In the genomic region with DNA sequence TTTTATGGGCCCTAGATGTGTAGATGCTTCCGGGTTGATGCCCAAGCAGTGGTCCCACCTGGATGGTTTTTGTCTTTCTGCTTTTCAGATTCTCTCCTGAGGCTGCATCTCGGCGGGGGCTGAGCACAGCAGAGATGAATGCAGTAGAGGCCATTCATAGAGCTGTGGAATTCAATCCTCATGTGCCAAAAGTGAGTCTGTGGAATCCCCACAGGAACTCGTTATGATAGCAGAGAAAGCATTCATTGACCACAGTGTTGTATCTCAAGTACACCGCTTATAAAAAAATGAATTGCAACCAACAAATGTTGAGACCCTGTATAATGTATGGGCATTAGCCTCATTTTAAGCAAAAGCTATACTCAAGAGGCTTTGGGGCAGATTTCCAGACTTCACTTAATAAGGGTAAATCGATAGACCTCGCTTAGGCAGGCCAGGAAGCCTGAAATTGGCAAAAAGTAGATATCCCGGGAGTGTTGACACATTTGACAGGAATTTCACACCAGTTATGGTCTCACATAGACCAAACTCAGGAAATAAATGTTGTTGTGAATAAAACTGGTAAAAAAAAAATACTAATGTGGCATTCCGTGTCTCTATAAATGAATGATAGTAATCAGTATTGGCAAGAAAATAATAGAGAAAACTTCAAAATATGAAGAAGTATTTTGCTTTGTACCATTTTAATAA, we compare ENCODE assay signal across 20 cellular contexts.
"Had no signal": no experiment of that assay in that cellular context is flagged by ENCODE, and none has a peak within 500 bp of the region (broad histone marks: within the 10 kb centered on the region; RNA-seq: fewer than 3 reads in every experiment).

No MANE protein-coding gene starts in this region.

- ATAC-seq: foreskin keratinocyte; lower lobe of right lung; naive thymus-derived CD4-positive, alpha-beta T cell had no signal

- H3K4me1 ChIP-seq: foreskin keratinocyte, lower lobe of right lung, upper lobe of right lung, vagina had no signal

- H3K9me3 Mint-ChIP-seq: endodermal cell; naive thymus-derived CD4-positive, alpha-beta T cell; nephron progenitor cell had no signal

- H3K27me3 ChIP-seq: foreskin keratinocyte, hepatocyte, ovary, tibial artery, upper lobe of right lung, vagina had no signal

- H3K4me3 ChIP-seq: hepatocyte, left ventricle myocardium inferior, lower lobe of right lung, ovary, smooth muscle cell, tibial artery, upper lobe of right lung, vagina had no signal

- H3K36me3 ChIP-seq: ovary had no signal

- H3K4me1 Mint-ChIP-seq: naive thymus-derived CD4-positive, alpha-beta T cell; nephron progenitor cell had no signal

- H3K27ac ChIP-seq: foreskin keratinocyte, hepatocyte, left ventricle myocardium inferior, lower lobe of right lung, ovary, tibial artery, upper lobe of right lung, vagina had no signal

- H3K27ac Mint-ChIP-seq: dendritic cell treated with granulocyte-macrophage colony-stimulating factor and Interleukin-4, amounts not matched to agents 40 ng/mL and 50 ng/mL, for 4 days; endodermal cell; naive thymus-derived CD4-positive, alpha-beta T cell had no signal

- H3K4me3 Mint-ChIP-seq: dendritic cell treated with granulocyte-macrophage colony-stimulating factor and Interleukin-4, amounts not matched to agents 40 ng/mL and 50 ng/mL, for 4 days; endodermal cell; naive thymus-derived CD4-positive, alpha-beta T cell; nephron progenitor cell had no signal

- FAIRE-seq: kidney had no signal

- DNase-seq: effector CD4-positive, alpha-beta T cell; endodermal cell; erythroblast; foreskin keratinocyte; kidney; left cardiac atrium; lower lobe of right lung; mesendoderm; naive thymus-derived CD4-positive, alpha-beta T cell; nephron progenitor cell; ovary; stimulated activated CD4-positive, alpha-beta T cell treated with anti-CD3 and anti-CD28 coated beads, Interleukin-2, amount 100 ng/mL, for 48 hours; stimulated activated naive CD4-positive, alpha-beta T cell treated with Interleukin-2 at 50 U/mL for 16 hours; tibial artery; upper lobe of right lung had no signal

- H3K27me3 Mint-ChIP-seq: dendritic cell treated with granulocyte-macrophage colony-stimulating factor and Interleukin-4, amounts not matched to agents 40 ng/mL and 50 ng/mL, for 4 days; naive thymus-derived CD4-positive, alpha-beta T cell had no signal

- H3K9me3 ChIP-seq: left ventricle myocardium inferior, lower lobe of right lung, ovary, tibial artery, upper lobe of right lung, vagina had no signal
